ENCODE assay signal across 1 cellular context in the genomic region with DNA sequence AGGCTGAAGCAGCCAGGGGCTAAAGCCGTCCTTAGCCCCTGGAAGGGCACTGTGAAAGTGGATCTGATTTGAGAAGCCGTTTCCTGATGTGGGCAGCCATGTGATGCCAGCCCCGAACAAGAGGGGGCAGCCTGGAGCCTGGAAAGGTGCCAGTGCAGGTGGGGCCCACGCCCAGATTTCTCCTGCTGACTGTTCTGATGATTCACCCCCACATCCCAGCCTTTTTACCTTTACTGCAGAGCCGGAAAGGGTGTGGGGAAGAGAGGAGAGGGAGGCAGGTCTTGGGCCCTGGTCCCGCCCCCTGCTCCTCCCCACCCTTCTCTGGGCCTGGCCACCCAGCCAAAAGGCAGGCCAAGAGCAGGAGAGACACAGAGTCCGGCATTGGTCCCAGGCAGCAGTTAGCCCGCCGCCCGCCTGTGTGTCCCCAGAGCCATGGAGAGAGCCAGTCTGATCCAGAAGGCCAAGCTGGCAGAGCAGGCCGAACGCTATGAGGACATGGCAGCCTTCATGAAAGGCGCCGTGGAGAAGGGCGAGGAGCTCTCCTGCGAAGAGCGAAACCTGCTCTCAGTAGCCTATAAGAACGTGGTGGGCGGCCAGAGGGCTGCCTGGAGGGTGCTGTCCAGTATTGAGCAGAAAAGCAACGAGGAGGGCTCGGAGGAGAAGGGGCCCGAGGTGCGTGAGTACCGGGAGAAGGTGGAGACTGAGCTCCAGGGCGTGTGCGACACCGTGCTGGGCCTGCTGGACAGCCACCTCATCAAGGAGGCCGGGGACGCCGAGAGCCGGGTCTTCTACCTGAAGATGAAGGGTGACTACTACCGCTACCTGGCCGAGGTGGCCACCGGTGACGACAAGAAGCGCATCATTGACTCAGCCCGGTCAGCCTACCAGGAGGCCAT.
TF ChIP-seq lines count a peak whose summit lies in the region.

A gene (plus strand): TSS at position 369 of the 896 bp plus-strand sequence. CDS start 64 bp downstream, at position 433.

TF ChIP-seq in SK-N-SH treated with all-trans-retinoic acid at 6 μM for 48 hours, 23 proteins besides CTCF, POLR2A, EP300 and RAD21 (continued from another document):
- TF ChIP-seq, protein P1, sequence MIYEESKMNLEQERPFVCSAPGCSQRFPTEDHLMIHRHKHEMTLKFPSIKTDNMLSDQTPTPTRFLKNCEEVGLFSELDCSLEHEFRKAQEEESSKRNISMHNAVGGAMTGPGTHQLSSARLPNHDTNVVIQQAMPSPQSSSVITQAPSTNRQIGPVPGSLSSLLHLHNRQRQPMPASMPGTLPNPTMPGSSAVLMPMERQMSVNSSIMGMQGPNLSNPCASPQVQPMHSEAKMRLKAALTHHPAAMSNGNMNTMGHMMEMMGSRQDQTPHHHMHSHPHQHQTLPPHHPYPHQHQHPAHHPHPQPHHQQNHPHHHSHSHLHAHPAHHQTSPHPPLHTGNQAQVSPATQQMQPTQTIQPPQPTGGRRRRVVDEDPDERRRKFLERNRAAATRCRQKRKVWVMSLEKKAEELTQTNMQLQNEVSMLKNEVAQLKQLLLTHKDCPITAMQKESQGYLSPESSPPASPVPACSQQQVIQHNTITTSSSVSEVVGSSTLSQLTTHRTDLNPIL (CRISPR knock-in tag; IDR thresholded peaks at IDR 0.05; ENCODE audit: low read depth) = no peak
- TF ChIP-seq, protein P2, sequence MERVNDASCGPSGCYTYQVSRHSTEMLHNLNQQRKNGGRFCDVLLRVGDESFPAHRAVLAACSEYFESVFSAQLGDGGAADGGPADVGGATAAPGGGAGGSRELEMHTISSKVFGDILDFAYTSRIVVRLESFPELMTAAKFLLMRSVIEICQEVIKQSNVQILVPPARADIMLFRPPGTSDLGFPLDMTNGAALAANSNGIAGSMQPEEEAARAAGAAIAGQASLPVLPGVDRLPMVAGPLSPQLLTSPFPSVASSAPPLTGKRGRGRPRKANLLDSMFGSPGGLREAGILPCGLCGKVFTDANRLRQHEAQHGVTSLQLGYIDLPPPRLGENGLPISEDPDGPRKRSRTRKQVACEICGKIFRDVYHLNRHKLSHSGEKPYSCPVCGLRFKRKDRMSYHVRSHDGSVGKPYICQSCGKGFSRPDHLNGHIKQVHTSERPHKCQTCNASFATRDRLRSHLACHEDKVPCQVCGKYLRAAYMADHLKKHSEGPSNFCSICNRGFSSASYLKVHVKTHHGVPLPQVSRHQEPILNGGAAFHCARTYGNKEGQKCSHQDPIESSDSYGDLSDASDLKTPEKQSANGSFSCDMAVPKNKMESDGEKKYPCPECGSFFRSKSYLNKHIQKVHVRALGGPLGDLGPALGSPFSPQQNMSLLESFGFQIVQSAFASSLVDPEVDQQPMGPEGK (CRISPR knock-in tag; IDR thresholded peaks at IDR 0.05; ENCODE audit: borderline replicate concordance) = no peak
